8 cellular contexts compared by ENCODE assay signal in genomic region chr2:34570266-34570872, GRCh38.
DNase-seq lines count a peak whose midpoint lies in the region; ATAC-seq and TF ChIP-seq lines count a peak whose summit lies in the region.

No MANE protein-coding gene starts in this region.

- H3K79me1 ChIP-seq in neuronal stem cell (ENCODE audit: low read depth, low read length), result no peaks in the 10 kb centered on the region

- H3K4ac ChIP-seq in neuronal stem cell (ENCODE audit: low read length), result no peak overlapping the region

- H3K4me3 ChIP-seq in GM12865 (ENCODE audit: low read depth, low read length) (no peak overlapping the region), neuronal stem cell (ENCODE audit: low read length in 2 of 2) (no peak overlapping the region), lower leg skin (ENCODE audit: low read depth, poor library complexity, severe bottlenecking) (no peak overlapping the region)

- H2BK15ac ChIP-seq in neuronal stem cell (ENCODE audit: low read length), result no peak overlapping the region

- H3K27ac ChIP-seq in neuronal stem cell (replicated peaks; ENCODE audit: low read length), result no peak overlapping the region

- no peak overlapping the region for H3K4me2 ChIP-seq in neuronal stem cell (ENCODE audit: insufficient read depth, low read length, poor library complexity, severe bottlenecking)

- intact Hi-C loops in lower leg skin (cut with DNase I; ENCODE audit: low total_unique reads), result no loop called here

- H3K18ac ChIP-seq in neuronal stem cell (ENCODE audit: low read length), result no peak overlapping the region

- no peak overlapping the region for H4K8ac ChIP-seq in neuronal stem cell (ENCODE audit: low read depth, low read length)

- H2BK12ac ChIP-seq in neuronal stem cell (ENCODE audit: low read length), result no peak overlapping the region

- H3K9ac ChIP-seq in neuronal stem cell (ENCODE audit: low read depth, low read length, poor library complexity), result no peak overlapping the region

- no peaks in the 10 kb centered on the region for H3K36me3 ChIP-seq in neuronal stem cell (replicated peaks in 1 of 2; ENCODE audit: control insufficient read depth in 2 of 2, insufficient read depth in 2 of 2, low read length in 2 of 2)

- H3K27me3 ChIP-seq in neuronal stem cell (ENCODE audit: control insufficient read depth in 3 of 3, insufficient read depth in 3 of 3, low read depth in 1 of 3, low read length in 3 of 3), result no peaks in the 10 kb centered on the region

- H3K23ac ChIP-seq in neuronal stem cell (ENCODE audit: low read depth, low read length, poor library complexity), result no peak overlapping the region

- ATAC-seq in HG03521 (IDR thresholded peaks at IDR 0.05; ENCODE audit: unreplicated experiment), result no peak
- no peak for ATAC-seq in HG03469 (IDR thresholded peaks at IDR 0.05; ENCODE audit: unreplicated experiment)

- no peaks in the 10 kb centered on the region for H3K4me1 ChIP-seq in neuronal stem cell (ENCODE audit: control insufficient read depth in 2 of 2, insufficient read depth in 1 of 2, low read depth in 1 of 2, low read length in 2 of 2)

- H2BK120ac ChIP-seq in neuronal stem cell (ENCODE audit: low read depth, low read length), result no peak overlapping the region

- H2BK5ac ChIP-seq in neuronal stem cell (ENCODE audit: low read length), result no peak overlapping the region

- no peak overlapping the region for H2AFZ ChIP-seq in neuronal stem cell (ENCODE audit: low read length)

- TF ChIP-seq POLR2A in lower leg skin (IDR thresholded peaks at IDR 0.05), result no peak

- peak; percentile 31 for DNase-seq in GM12865 (ENCODE audit: low read depth)
- peak; percentile 51 to 64 for DNase-seq in Kasumi-1 (lab: John Stamatoyannopoulos, UW)
- peak; percentile 9 to 84 for DNase-seq in T47D (ENCODE audit: low read depth in 1 of 2, low spot score in 1 of 2)
- peak; percentile 2 for DNase-seq in neuronal stem cell (ENCODE audit: low spot score)
- DNase-seq in stimulated activated CD4-positive, alpha-beta T cell treated with anti-CD3 and anti-CD28 coated beads, Interleukin-4, amount 100 ng/mL, for 1 hour, result no peak
- no peak for DNase-seq in lower leg skin (ENCODE audit: low spot score in 2 of 2)

- in situ Hi-C loops in T47D (cut with HindIII; ENCODE audit: low pct_unique_long_range_greater_than_20kb, low sequenced_read_pairs), result no loop called here

- no peaks in the 10 kb centered on the region for H3K9me3 ChIP-seq in neuronal stem cell (replicated peaks in 1 of 2; ENCODE audit: control insufficient read depth in 2 of 2, insufficient read depth in 1 of 2, low read depth in 1 of 2, low read length in 2 of 2)

- no peak overlapping the region for H3K14ac ChIP-seq in neuronal stem cell (ENCODE audit: low read length)

- peak; percentile 29 for TF ChIP-seq CTCF in GM12865 (IDR thresholded peaks at IDR 0.05; ENCODE audit: insufficient read depth, low read depth, low read length, missing control alignments)
- no peak for TF ChIP-seq CTCF in lower leg skin (IDR thresholded peaks at IDR 0.05)

- H2AK5ac ChIP-seq in neuronal stem cell (ENCODE audit: low read depth, low read length), result no peak overlapping the region

- H4K91ac ChIP-seq in neuronal stem cell (ENCODE audit: low read depth, low read length, poor library complexity), result no peak overlapping the region

- no CpG with 5 or more reads among the region's 7 CpGs for WGBS in neuronal stem cell (ENCODE audit: extremely low coverage in 2 of 2, insufficient read length in 2 of 2, insufficient replicate concordance in 1 of 2), 2 donors
- WGBS in lower leg skin, 2 donors, result 69 to 78% methylated on average over 7 of the region's 7 CpGs

Comparison
In these comparisons a context has a peak if more than half of its experiments do, and no peak if none do; other contexts are left out.
1. DNase-seq: peak in GM12865 (single experiment), Kasumi-1 (2 of 2), T47D (2 of 2) and neuronal stem cell (single experiment); none in stimulated activated CD4-positive, alpha-beta T cell treated with anti-CD3 and anti-CD28 coated beads, Interleukin-4, amount 100 ng/mL, for 1 hour (single experiment) and lower leg skin (0 of 2).